Comparison of ENCODE assay signal across 23 cellular contexts in genomic region chr4:24768006-24768405, GRCh38.
DNase-seq lines count a peak whose midpoint lies in the region; ATAC-seq, FAIRE-seq and TF ChIP-seq lines count a peak whose summit lies in the region.
"Had no signal": no experiment of that assay in that cellular context is flagged by ENCODE, and none has a peak within 500 bp of the region (broad histone marks: within the 10 kb centered on the region; RNA-seq: fewer than 3 reads in every experiment).

No MANE protein-coding gene starts in this region.

- no peak for TF ChIP-seq CTCF in GM06990 (IDR thresholded peaks at IDR 0.05; ENCODE audit: insufficient read depth, low read length, poor library complexity, severe bottlenecking)

- TF ChIP-seq POLR2A in H54 (IDR thresholded peaks at IDR 0.05; ENCODE audit: low read depth, low read length) = no peak

- no peak for FAIRE-seq in H54 (lab: Jason Lieb, UNC)
- FAIRE-seq: frontal cortex had no signal

- no peaks in the 10 kb centered on the region for H3K27me3 ChIP-seq in GM06990 (replicated peaks; ENCODE audit: control insufficient read depth, insufficient read depth, low read length)
- H3K27me3 ChIP-seq: thyroid gland had no signal

- peak; percentile 8 for DNase-seq in GM06990 (ENCODE audit: extremely low read depth, insufficient read length)
- peak; percentile 50 for DNase-seq in NCI-H774 (lab: John Stamatoyannopoulos, UW)
- DNase-seq in H54 (ENCODE audit: insufficient read length, low spot score) = no peak
- DNase-seq: anterior cingulate cortex; Calu3; cortex of kidney; GM23248; left colon; mesenchymal stem cell; NCI-H2107; NCI-H526; psoas muscle; SK-N-SH; stimulated activated CD4-positive, alpha-beta T cell treated with anti-CD3 and anti-CD28 coated beads, Interleukin-15, amount 100 ng/mL, for 24 hours; thyroid gland had no signal

- no peaks in the 10 kb centered on the region for H3K36me3 ChIP-seq in GM06990 (ENCODE audit: control insufficient read depth, insufficient read depth, low read length)
- H3K36me3 ChIP-seq: thyroid gland had no signal

- no peak overlapping the region for H3K4me3 ChIP-seq in GM06990 (replicated peaks; ENCODE audit: low read depth, low read length)
- H3K4me3 ChIP-seq: GM23248, psoas muscle, thyroid gland had no signal

- ATAC-seq in GM19023 (IDR thresholded peaks at IDR 0.05; ENCODE audit: unreplicated experiment) = peak; percentile 5
- peak; percentile 18 for ATAC-seq in GM21717 (IDR thresholded peaks at IDR 0.05; ENCODE audit: unreplicated experiment)
- no peak for ATAC-seq in HG03442 (IDR thresholded peaks at IDR 0.05; ENCODE audit: unreplicated experiment)
- ATAC-seq in HG02678 (IDR thresholded peaks at IDR 0.05; ENCODE audit: unreplicated experiment) = no peak
- ATAC-seq in activated CD4-positive, CD25-positive, alpha-beta regulatory T cell treated with anti-CD3 and anti-CD28 coated beads, Interleukin-2, amount 50 U/mL, for 24 hours = no peak
- ATAC-seq: activated naive CD4-positive, alpha-beta T cell treated with anti-CD3 and anti-CD28 coated beads, Interleukin-2, amount 50 U/mL, for 72 hours; esophagus mucosa; left colon; psoas muscle had no signal

Comparison
In these comparisons a context has a peak if more than half of its experiments do, and no peak if none do; other contexts are left out.
1. ATAC-seq: peak in GM19023 (single experiment) and GM21717 (single experiment); none in HG03442 (single experiment), HG02678 (single experiment) and activated CD4-positive, CD25-positive, alpha-beta regulatory T cell treated with anti-CD3 and anti-CD28 coated beads, Interleukin-2, amount 50 U/mL, for 24 hours (0 of 2).